Comparison of ENCODE assay signal across 16 cellular contexts in genomic region chr10:67401711-67402110, GRCh38.
DNase-seq lines count a peak whose midpoint lies in the region; ATAC-seq, FAIRE-seq and TF ChIP-seq lines count a peak whose summit lies in the region.
"Had no signal": no experiment of that assay in that cellular context is flagged by ENCODE, and none has a peak within 500 bp of the region (broad histone marks: within the 10 kb centered on the region; RNA-seq: fewer than 3 reads in every experiment).

No MANE protein-coding gene starts in this region.

- H3K4me1 Mint-ChIP-seq in activated CD4-positive, alpha-beta memory T cell treated with anti-CD3 and anti-CD28 coated beads for 36 hours (ENCODE audit: low read depth), result no peaks in the 10 kb centered on the region
- H3K4me1 Mint-ChIP-seq: B cell had no signal

- FAIRE-seq in H1 (lab: Jason Lieb, UNC), result peak; percentile 95
- FAIRE-seq: A204.1, GM12878, GM18507 had no signal

- H3K79me2 ChIP-seq in H1 (ENCODE audit: control insufficient read depth in 1 of 2, insufficient read depth in 2 of 2, low read length in 2 of 2), result no peaks in the 10 kb centered on the region

- peaks cover 4% of the 10 kb centered on the region for H3K27me3 Mint-ChIP-seq in activated CD4-positive, alpha-beta memory T cell treated with anti-CD3 and anti-CD28 coated beads for 36 hours
- H3K27me3 Mint-ChIP-seq: B cell had no signal

- H3K9me3 ChIP-seq in HUES48 (ENCODE audit: control insufficient read depth, insufficient read depth, low read length) (peaks cover 8% of the 10 kb centered on the region; the same call in 1 of the 2 replicates), H1 (ENCODE audit: insufficient read depth in 2 of 2, low read depth in 1 of 2, low read length in 1 of 2) (peaks cover 9 to 13% of the 10 kb centered on the region in 2 experiments), iPS-20b (ENCODE audit: insufficient read depth, low read depth, low read length) (peaks cover 13% of the 10 kb centered on the region; the same call in 1 of the 2 replicates)

- no peak overlapping the region for H3K9ac ChIP-seq in HUES48 (ENCODE audit: low read depth, low read length)
- no peak overlapping the region for H3K9ac ChIP-seq in H1 (replicated peaks in 1 of 4; ENCODE audit: extremely low read depth in 1 of 4, low read depth in 3 of 4, low read length in 3 of 4)
- no peak overlapping the region for H3K9ac ChIP-seq in iPS-20b (ENCODE audit: low read depth, low read length)

- TF ChIP-seq POLR2A in H1 (IDR thresholded peaks at IDR 0.05; ENCODE audit: control extremely low read depth in 1 of 2, low read depth in 2 of 2, low read length in 2 of 2), result no peak

- no peak overlapping the region for H3K56ac ChIP-seq in H1 (replicated peaks; ENCODE audit: insufficient read length, low read depth, low read length)

- no peak overlapping the region for H3K14ac ChIP-seq in H1 (ENCODE audit: insufficient read length)

- H2AFZ ChIP-seq in H1 (ENCODE audit: low read length), result no peak overlapping the region

- peak overlapping the region; percentile 52; the same call in 1 of the 2 replicates for H3K18ac ChIP-seq in H1 (ENCODE audit: extremely low read depth, low read length)

- H3K4me1 ChIP-seq in HUES48 (ENCODE audit: control insufficient read depth, insufficient read depth, low read length), result peaks cover 21% of the 10 kb centered on the region
- peaks cover 4 to 14% (median 9%) of the 10 kb centered on the region in 4 experiments; a peak in 5 of 7 replicates for H3K4me1 ChIP-seq in H1 (replicated peaks in 1 of 4; ENCODE audit: control insufficient read depth in 3 of 4, insufficient read depth in 4 of 4, low read length in 3 of 4)
- peaks cover 20% of the 10 kb centered on the region for H3K4me1 ChIP-seq in iPS-20b (ENCODE audit: insufficient read depth, low read length)

- intact Hi-C loops in activated CD4-positive, alpha-beta memory T cell treated with anti-CD3 and anti-CD28 coated beads for 36 hours (cut with micrococcal nuclease), result no loop called here

- no peak overlapping the region for H3K27ac Mint-ChIP-seq in activated CD4-positive, alpha-beta memory T cell treated with anti-CD3 and anti-CD28 coated beads for 36 hours
- H3K27ac Mint-ChIP-seq: B cell; CD4-positive, alpha-beta T cell had no signal

- no peak overlapping the region for H2BK120ac ChIP-seq in H1 (replicated peaks; ENCODE audit: low read depth, low read length)

- H3K4ac ChIP-seq in H1 (replicated peaks; ENCODE audit: insufficient read length, low read depth, low read length), result no peak overlapping the region

- POLR2A ChIA-PET in H1 (lab: Charles Lee; ENCODE audit: partially characterized antibody), result no interaction called here
- POLR2A ChIA-PET in activated CD4-positive, alpha-beta memory T cell treated with anti-CD3 and anti-CD28 coated beads for 36 hours (lab: Charles Lee), result no interaction called here

- no peak for ATAC-seq in HG03460 (IDR thresholded peaks at IDR 0.05; ENCODE audit: unreplicated experiment)
- ATAC-seq: GM12878 had no signal

- no peak for TF ChIP-seq EP300 in H1 (IDR thresholded peaks at IDR 0.05; ENCODE audit: borderline replicate concordance in 1 of 2, low read depth in 2 of 2, low read length in 2 of 2)

- H2AK5ac ChIP-seq in H1 (ENCODE audit: low read depth, low read length), result no peak overlapping the region; the same call in 1 of the 2 replicates

- peak overlapping the region; percentile 44 for H2BK12ac ChIP-seq in H1 (ENCODE audit: low read depth, low read length)

- no peak overlapping the region for H4K5ac ChIP-seq in H1 (ENCODE audit: insufficient read length, low read depth, low read length)

- H3K4me3 Mint-ChIP-seq in activated CD4-positive, alpha-beta memory T cell treated with anti-CD3 and anti-CD28 coated beads for 36 hours, result no peak overlapping the region
- H3K4me3 Mint-ChIP-seq: B cell; CD4-positive, alpha-beta T cell had no signal

- H4K91ac ChIP-seq in H1 (replicated peaks; ENCODE audit: insufficient read length, low read length), result no peak overlapping the region

- H3K23me2 ChIP-seq in H1 (ENCODE audit: low read depth, low read length), result no peaks in the 10 kb centered on the region; the same call in 1 of the 2 replicates

- H3K27me3 ChIP-seq in HUES48 (ENCODE audit: control insufficient read depth, insufficient read depth, low read length) (no peaks in the 10 kb centered on the region), H1 (replicated peaks in 1 of 4; ENCODE audit: control insufficient read depth in 3 of 4, extremely low read depth in 1 of 4, insufficient read depth in 3 of 4, low read length in 3 of 4) (no peaks in the 10 kb centered on the region; a peak in 1 of 7 replicates), iPS-20b (ENCODE audit: insufficient read depth, low read length) (no peaks in the 10 kb centered on the region)

- H2BK5ac ChIP-seq in H1 (ENCODE audit: low read depth, low read length), result peak overlapping the region; percentile 26; the same call in 1 of the 2 replicates

- H3K9me3 Mint-ChIP-seq in activated CD4-positive, alpha-beta memory T cell treated with anti-CD3 and anti-CD28 coated beads for 36 hours, result peaks cover 11% of the 10 kb centered on the region

- no peak overlapping the region; the same call in 1 of the 2 replicates for H2BK15ac ChIP-seq in H1 (ENCODE audit: low read length)

- 0% methylated on average over 1 of the region's 1 CpG; no CpG with 5 or more reads in 1 of the 2 experiments for WGBS in H1 (ENCODE audit: extremely low coverage in 1 of 2, insufficient coverage in 1 of 2, insufficient read length in 1 of 2, insufficient replicate concordance in 2 of 2, low coverage in 1 of 2, low lambda C conversion rate in 2 of 2, missing lambda C conversion rate in 1 of 2), 2 experiments

- H3K4me3 ChIP-seq in HUES48 (ENCODE audit: low read depth, low read length) (peak overlapping the region; percentile 35; the same call in 1 of the 2 replicates), H1 (ENCODE audit: extremely low read depth in 1 of 4, insufficient read depth in 2 of 4, low read depth in 3 of 4, low read length in 4 of 4) (peak overlapping the region in 2 of 4 experiments; percentile 14 to 28; a peak in 1 of 8 replicates), iPS-20b (ENCODE audit: low read length) (peak overlapping the region; percentile 30; the same call in 1 of the 2 replicates)
- H3K4me3 ChIP-seq: GM12878 had no signal

- H3K36me3 ChIP-seq in HUES48 (ENCODE audit: control insufficient read depth, insufficient read depth, low read length) (no peaks in the 10 kb centered on the region), H1 (ENCODE audit: control insufficient read depth in 2 of 4, insufficient read depth in 4 of 4, low read length in 3 of 4) (no peaks in the 10 kb centered on the region; a peak in 1 of 8 replicates), iPS-20b (ENCODE audit: insufficient read depth, low read depth, low read length) (no peaks in the 10 kb centered on the region)

- DNase-seq in H1 (ENCODE audit: low read depth in 1 of 2, low spot score in 2 of 2) (no peak), hypothalamus (lab: John Stamatoyannopoulos, UW) (no peak), cerebellar nuclear complex (lab: John Stamatoyannopoulos, UW) (no peak)
- no peak for DNase-seq in activated CD4-positive, alpha-beta memory T cell treated with anti-CD3 and anti-CD28 coated beads for 36 hours
- DNase-seq: C1 segment of cervical spinal cord; Calu3; CD4-positive, alpha-beta T cell; DMS 273 treated with DMSO at 0.1 percent for 48 hours; HCEC 1CT had no signal

- H3K36me3 Mint-ChIP-seq in activated CD4-positive, alpha-beta memory T cell treated with anti-CD3 and anti-CD28 coated beads for 36 hours, result no peaks in the 10 kb centered on the region

- peak in 1 of 3 experiments; percentile 9; a peak in 1 of 4 replicates for TF ChIP-seq CTCF in H1 (IDR thresholded peaks at IDR 0.05; ENCODE audit: control extremely low read depth in 1 of 3, insufficient read depth in 1 of 3, low read depth in 1 of 3, low read length in 3 of 3)

- peak; percentile 4 to 39; a peak in 3 of 4 replicates for TF ChIP-seq RAD21 in H1 (IDR thresholded peaks at IDR 0.05 in 1 of 2, conservative IDR thresholded peaks at IDR 0.05 in 1 of 2; ENCODE audit: low read depth in 2 of 2, low read length in 2 of 2)

- H2BK20ac ChIP-seq in H1 (ENCODE audit: low read length), result no peak overlapping the region

- no peak overlapping the region for H3K23ac ChIP-seq in H1 (ENCODE audit: insufficient read length)

- no peaks in the 10 kb centered on the region for H3K79me1 ChIP-seq in H1 (ENCODE audit: low read depth, low read length)

- peak overlapping the region; percentile 67 for H3K27ac ChIP-seq in HUES48 (ENCODE audit: low read depth, low read length)
- H3K27ac ChIP-seq in H1 (ENCODE audit: low read depth, low read length), result no peak overlapping the region
- H3K27ac ChIP-seq in iPS-20b (ENCODE audit: low read length), result no peak overlapping the region

- no peak overlapping the region for H4K8ac ChIP-seq in H1 (ENCODE audit: extremely low read depth, insufficient read depth, low read length)

- H3K4me2 ChIP-seq in H1 (ENCODE audit: insufficient read depth in 1 of 2, low read depth in 2 of 2, low read length in 2 of 2), result peak overlapping the region; percentile 45 to 82

- H4K20me1 ChIP-seq in H1 (replicated peaks in 1 of 2; ENCODE audit: control insufficient read depth in 1 of 2, insufficient read depth in 2 of 2, low read length in 2 of 2), result no peaks in the 10 kb centered on the region

- CTCF ChIA-PET in H1 (lab: Charles Lee; ENCODE audit: partially characterized antibody), result interaction anchor here (1.0 kb wide), 1 partner anchor 73 kb away, joined by 3 read pairs; no protein-coding TSS in a partner anchor
- CTCF ChIA-PET in activated CD4-positive, alpha-beta memory T cell treated with anti-CD3 and anti-CD28 coated beads for 36 hours (lab: Charles Lee), result no interaction called here

TF ChIP-seq in H1, 55 proteins besides CTCF, POLR2A, EP300 and RAD21 (continues in another document):
- TF ChIP-seq TEAD4 (IDR thresholded peaks at IDR 0.05; ENCODE audit: low read depth, low read length), result peak; percentile 43; the same call in 1 of the 2 replicates
- TF ChIP-seq NANOG (IDR thresholded peaks at IDR 0.05; ENCODE audit: insufficient read depth, low read depth, low read length, poor library complexity, severe bottlenecking), result peak; percentile 14
- TF ChIP-seq TBP (IDR thresholded peaks at IDR 0.05; ENCODE audit: low read depth, low read length), result no peak
